ENCODE assay signal across 1 cellular context in the genomic region with DNA sequence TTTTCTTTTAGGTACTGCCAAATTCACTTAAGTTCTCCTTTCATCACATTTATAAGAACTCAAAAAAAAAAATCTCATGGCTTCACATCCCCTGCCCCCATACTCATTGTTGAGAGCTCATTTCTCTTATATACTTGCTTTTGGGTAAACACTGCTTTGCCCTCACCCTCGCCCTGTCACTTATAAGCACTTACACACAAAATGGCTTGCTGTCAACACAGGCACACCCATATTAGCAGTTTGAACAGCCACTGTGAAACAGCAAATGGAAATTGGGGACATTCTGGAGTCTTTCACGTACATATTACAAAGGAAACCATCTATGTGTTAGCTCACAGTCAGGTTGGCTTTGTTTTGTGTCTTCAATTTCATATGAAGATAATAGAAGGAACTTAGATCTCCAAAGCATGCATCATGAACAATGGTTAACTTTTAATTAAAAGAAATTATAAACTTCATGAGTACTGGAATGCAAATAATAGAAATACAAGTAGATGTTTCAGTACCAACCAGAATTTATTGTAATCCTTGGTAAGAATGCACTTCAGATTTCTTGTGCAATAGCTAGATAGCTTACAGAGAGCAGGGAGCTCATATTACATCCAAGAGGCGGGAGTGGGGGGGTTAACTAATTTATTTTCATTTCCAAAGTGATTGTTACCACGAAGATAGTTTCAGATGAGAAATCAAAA.
TF ChIP-seq lines count a peak whose summit lies in the region.

No MANE protein-coding gene starts in this region.

TF ChIP-seq in GM23338, 12 proteins besides CTCF, POLR2A, EP300 and RAD21 (continued from another document):
- TF ChIP-seq, protein P1, sequence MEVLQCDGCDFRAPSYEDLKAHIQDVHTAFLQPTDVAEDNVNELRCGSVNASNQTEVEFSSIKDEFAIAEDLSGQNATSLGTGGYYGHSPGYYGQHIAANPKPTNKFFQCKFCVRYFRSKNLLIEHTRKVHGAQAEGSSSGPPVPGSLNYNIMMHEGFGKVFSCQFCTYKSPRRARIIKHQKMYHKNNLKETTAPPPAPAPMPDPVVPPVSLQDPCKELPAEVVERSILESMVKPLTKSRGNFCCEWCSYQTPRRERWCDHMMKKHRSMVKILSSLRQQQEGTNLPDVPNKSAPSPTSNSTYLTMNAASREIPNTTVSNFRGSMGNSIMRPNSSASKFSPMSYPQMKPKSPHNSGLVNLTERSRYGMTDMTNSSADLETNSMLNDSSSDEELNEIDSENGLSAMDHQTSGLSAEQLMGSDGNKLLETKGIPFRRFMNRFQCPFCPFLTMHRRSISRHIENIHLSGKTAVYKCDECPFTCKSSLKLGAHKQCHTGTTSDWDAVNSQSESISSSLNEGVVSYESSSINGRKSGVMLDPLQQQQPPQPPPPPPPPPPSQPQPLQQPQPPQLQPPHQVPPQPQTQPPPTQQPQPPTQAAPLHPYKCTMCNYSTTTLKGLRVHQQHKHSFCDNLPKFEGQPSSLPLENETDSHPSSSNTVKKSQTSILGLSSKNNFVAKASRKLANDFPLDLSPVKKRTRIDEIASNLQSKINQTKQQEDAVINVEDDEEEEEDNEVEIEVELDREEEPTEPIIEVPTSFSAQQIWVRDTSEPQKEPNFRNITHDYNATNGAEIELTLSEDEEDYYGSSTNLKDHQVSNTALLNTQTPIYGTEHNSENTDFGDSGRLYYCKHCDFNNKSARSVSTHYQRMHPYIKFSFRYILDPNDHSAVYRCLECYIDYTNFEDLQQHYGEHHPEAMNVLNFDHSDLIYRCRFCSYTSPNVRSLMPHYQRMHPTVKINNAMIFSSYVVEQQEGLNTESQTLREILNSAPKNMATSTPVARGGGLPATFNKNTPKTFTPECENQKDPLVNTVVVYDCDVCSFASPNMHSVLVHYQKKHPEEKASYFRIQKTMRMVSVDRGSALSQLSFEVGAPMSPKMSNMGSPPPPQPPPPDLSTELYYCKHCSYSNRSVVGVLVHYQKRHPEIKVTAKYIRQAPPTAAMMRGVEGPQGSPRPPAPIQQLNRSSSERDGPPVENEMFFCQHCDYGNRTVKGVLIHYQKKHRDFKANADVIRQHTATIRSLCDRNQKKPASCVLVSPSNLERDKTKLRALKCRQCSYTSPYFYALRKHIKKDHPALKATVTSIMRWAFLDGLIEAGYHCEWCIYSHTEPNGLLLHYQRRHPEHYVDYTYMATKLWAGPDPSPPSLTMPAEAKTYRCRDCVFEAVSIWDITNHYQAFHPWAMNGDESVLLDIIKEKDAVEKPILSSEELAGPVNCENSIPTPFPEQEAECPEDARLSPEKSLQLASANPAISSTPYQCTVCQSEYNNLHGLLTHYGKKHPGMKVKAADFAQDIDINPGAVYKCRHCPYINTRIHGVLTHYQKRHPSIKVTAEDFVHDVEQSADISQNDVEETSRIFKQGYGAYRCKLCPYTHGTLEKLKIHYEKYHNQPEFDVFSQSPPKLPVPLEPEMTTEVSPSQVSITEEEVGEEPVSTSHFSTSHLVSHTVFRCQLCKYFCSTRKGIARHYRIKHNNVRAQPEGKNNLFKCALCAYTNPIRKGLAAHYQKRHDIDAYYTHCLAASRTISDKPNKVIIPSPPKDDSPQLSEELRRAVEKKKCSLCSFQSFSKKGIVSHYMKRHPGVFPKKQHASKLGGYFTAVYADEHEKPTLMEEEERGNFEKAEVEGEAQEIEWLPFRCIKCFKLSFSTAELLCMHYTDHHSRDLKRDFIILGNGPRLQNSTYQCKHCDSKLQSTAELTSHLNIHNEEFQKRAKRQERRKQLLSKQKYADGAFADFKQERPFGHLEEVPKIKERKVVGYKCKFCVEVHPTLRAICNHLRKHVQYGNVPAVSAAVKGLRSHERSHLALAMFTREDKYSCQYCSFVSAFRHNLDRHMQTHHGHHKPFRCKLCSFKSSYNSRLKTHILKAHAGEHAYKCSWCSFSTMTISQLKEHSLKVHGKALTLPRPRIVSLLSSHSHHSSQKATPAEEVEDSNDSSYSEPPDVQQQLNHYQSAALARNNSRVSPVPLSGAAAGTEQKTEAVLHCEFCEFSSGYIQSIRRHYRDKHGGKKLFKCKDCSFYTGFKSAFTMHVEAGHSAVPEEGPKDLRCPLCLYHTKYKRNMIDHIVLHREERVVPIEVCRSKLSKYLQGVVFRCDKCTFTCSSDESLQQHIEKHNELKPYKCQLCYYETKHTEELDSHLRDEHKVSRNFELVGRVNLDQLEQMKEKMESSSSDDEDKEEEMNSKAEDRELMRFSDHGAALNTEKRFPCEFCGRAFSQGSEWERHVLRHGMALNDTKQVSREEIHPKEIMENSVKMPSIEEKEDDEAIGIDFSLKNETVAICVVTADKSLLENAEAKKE (CRISPR knock-in tag; IDR thresholded peaks at IDR 0.05): no peak
- no peak for TF ChIP-seq JUNB (IDR thresholded peaks at IDR 0.05; ENCODE audit: unreplicated experiment)
TF ChIP-seq in GM23338: peak in this region for 0.
